25 cellular contexts compared by ENCODE assay signal in genomic region chr3:23333633-23334032, GRCh38.
"Had no signal": no experiment of that assay in that cellular context is flagged by ENCODE, and none has a peak within 500 bp of the region (broad histone marks: within the 10 kb centered on the region; RNA-seq: fewer than 3 reads in every experiment).

No MANE protein-coding gene starts in this region.

- H3K4me1 Mint-ChIP-seq: nephron; stimulated activated effector memory CD8-positive, alpha-beta T cell treated with anti-CD3 and anti-CD28 coated beads, Interleukin-12 subunit alpha, Interleukin-12 subunit beta, amount 100 ng/mL, for 72 hours had no signal

- H3K27ac ChIP-seq: colonic mucosa, esophagus muscularis mucosa, left lung, neural progenitor cell, psoas muscle, sigmoid colon, testis, tibial artery had no signal

- H2AFZ ChIP-seq: neural progenitor cell had no signal

- H3K27me3 ChIP-seq: colonic mucosa, esophagus muscularis mucosa, left lung, neural progenitor cell, sigmoid colon, testis, tibial artery had no signal

- H3K4me3 Mint-ChIP-seq: dendritic cell treated with granulocyte-macrophage colony-stimulating factor and Interleukin-4, amounts not matched to agents 40 ng/mL and 50 ng/mL, for 4 days; endodermal cell; naive thymus-derived CD4-positive, alpha-beta T cell; nephron; neural progenitor cell; stimulated activated effector memory CD8-positive, alpha-beta T cell treated with anti-CD3 and anti-CD28 coated beads, Interleukin-12 subunit alpha, Interleukin-12 subunit beta, amount 100 ng/mL, for 72 hours; type B pancreatic cell had no signal

- H3K9me3 Mint-ChIP-seq: dendritic cell treated with granulocyte-macrophage colony-stimulating factor and Interleukin-4, amounts not matched to agents 40 ng/mL and 50 ng/mL, for 4 days; endodermal cell; type B pancreatic cell had no signal

- H3K9ac ChIP-seq: neural progenitor cell had no signal

- H3K4me1 ChIP-seq: colonic mucosa, testis had no signal

- H3K36me3 Mint-ChIP-seq: neural progenitor cell; stimulated activated effector memory CD8-positive, alpha-beta T cell treated with anti-CD3 and anti-CD28 coated beads, Interleukin-12 subunit alpha, Interleukin-12 subunit beta, amount 100 ng/mL, for 72 hours; type B pancreatic cell had no signal

- H3K27me3 Mint-ChIP-seq: dendritic cell treated with granulocyte-macrophage colony-stimulating factor and Interleukin-4, amounts not matched to agents 40 ng/mL and 50 ng/mL, for 4 days; naive thymus-derived CD4-positive, alpha-beta T cell; type B pancreatic cell had no signal

- H3K36me3 ChIP-seq: colonic mucosa, esophagus muscularis mucosa, left lung, neural progenitor cell, sigmoid colon, tibial artery had no signal

- ATAC-seq: left cardiac atrium; left lung; naive thymus-derived CD4-positive, alpha-beta T cell; psoas muscle; right cardiac atrium; stimulated activated effector memory CD8-positive, alpha-beta T cell treated with anti-CD3 and anti-CD28 coated beads, Interleukin-12 subunit alpha, Interleukin-12 subunit beta, amount 100 ng/mL, for 72 hours; stimulated activated naive CD8-positive, alpha-beta T cell treated with anti-CD3 and anti-CD28 coated beads, Interleukin-15, Interleukin-2, amounts not matched to agents 100 U/mL and 50 U/mL, for 24 hours had no signal

- H3K27ac Mint-ChIP-seq: dendritic cell treated with granulocyte-macrophage colony-stimulating factor and Interleukin-4, amounts not matched to agents 40 ng/mL and 50 ng/mL, for 4 days; endodermal cell; naive thymus-derived CD4-positive, alpha-beta T cell; nephron; neural progenitor cell; stimulated activated effector memory CD8-positive, alpha-beta T cell treated with anti-CD3 and anti-CD28 coated beads, Interleukin-12 subunit alpha, Interleukin-12 subunit beta, amount 100 ng/mL, for 72 hours; type B pancreatic cell had no signal

- H3K4me3 ChIP-seq: colonic mucosa, esophagus muscularis mucosa, left lung, neural progenitor cell, psoas muscle, sigmoid colon, testis, tibial artery had no signal

- DNase-seq: colonic mucosa; effector CD8-positive, alpha-beta T cell; endodermal cell; foreskin melanocyte; left cardiac atrium; left lung; mesendoderm; midbrain; naive thymus-derived CD4-positive, alpha-beta T cell; posterior cingulate gyrus; psoas muscle; right cardiac atrium; sigmoid colon; stimulated activated CD4-positive, alpha-beta T cell treated with anti-CD3 and anti-CD28 coated beads, Interleukin-2, amount 100 ng/mL, for 24 hours; stimulated activated CD4-positive, alpha-beta T cell treated with anti-CD3 and anti-CD28 coated beads, Interleukin-4, amount 100 ng/mL, for 24 hours; stimulated activated naive CD8-positive, alpha-beta T cell treated with anti-CD3 and anti-CD28 coated beads, Interleukin-15, Interleukin-2, amounts not matched to agents 100 U/mL and 50 U/mL, for 24 hours; substantia nigra; testis; tibial artery had no signal

- H3K4me2 ChIP-seq: neural progenitor cell had no signal

- H3K9me3 ChIP-seq: colonic mucosa, esophagus muscularis mucosa, left lung, psoas muscle, sigmoid colon, testis, tibial artery had no signal
